In the genomic region with DNA sequence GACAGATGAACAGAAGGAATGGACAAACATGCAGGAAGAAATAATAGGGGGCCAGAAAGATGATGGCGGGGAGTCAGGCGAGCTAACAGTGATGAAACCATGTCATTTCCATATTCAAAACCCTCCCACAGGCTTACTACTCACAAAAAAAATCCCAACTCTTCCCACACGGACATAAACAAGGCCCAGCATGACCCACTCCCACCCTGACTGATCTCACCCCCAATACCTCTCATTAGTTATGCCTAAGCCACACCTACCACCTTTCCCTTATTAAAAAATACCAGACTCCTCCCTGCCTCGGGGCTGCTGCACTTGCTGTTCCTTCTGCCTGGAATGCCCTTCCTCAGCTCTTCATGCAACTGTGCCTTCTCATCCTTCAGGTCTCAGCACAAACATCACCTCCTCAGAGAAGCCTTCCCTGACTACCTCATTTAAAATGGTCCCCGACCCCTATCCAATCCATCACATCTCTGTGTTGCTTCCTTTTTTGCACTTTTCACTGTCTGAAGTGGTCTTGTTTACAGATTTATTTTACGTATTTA, we compare ENCODE assay signal across 2 cellular contexts.
TF ChIP-seq lines count a peak whose summit lies in the region.

No MANE protein-coding gene starts in this region.

TF ChIP-seq in H1, 55 proteins besides CTCF, POLR2A, EP300 and RAD21 (continued from another document):
- no peak for TF ChIP-seq RFX5 (IDR thresholded peaks at IDR 0.05; ENCODE audit: borderline replicate concordance, low read depth, low read length)
- TF ChIP-seq, protein P1, sequence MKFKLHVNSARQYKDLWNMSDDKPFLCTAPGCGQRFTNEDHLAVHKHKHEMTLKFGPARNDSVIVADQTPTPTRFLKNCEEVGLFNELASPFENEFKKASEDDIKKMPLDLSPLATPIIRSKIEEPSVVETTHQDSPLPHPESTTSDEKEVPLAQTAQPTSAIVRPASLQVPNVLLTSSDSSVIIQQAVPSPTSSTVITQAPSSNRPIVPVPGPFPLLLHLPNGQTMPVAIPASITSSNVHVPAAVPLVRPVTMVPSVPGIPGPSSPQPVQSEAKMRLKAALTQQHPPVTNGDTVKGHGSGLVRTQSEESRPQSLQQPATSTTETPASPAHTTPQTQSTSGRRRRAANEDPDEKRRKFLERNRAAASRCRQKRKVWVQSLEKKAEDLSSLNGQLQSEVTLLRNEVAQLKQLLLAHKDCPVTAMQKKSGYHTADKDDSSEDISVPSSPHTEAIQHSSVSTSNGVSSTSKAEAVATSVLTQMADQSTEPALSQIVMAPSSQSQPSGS (IDR thresholded peaks at IDR 0.05; ENCODE audit: low read length): no peak
- TF ChIP-seq BACH1 (IDR thresholded peaks at IDR 0.05; ENCODE audit: low read length): no peak
- no peak for TF ChIP-seq CBX8 (IDR thresholded peaks at IDR 0.05; ENCODE audit: borderline replicate concordance, low read depth, low read length)
- TF ChIP-seq PHF8 (conservative IDR thresholded peaks at IDR 0.05; ENCODE audit: low read depth, low read length): no peak
- no peak for TF ChIP-seq NRF1 (IDR thresholded peaks at IDR 0.05; ENCODE audit: low read depth, low read length)
- no peak for TF ChIP-seq NANOG (IDR thresholded peaks at IDR 0.05; ENCODE audit: insufficient read depth, low read depth, low read length, poor library complexity, severe bottlenecking)
- no peak for TF ChIP-seq TAF1 (IDR thresholded peaks at IDR 0.05; ENCODE audit: low read depth, low read length)
- TF ChIP-seq HDAC2 (IDR thresholded peaks at IDR 0.05; ENCODE audit: borderline replicate concordance in 1 of 2, low read depth in 2 of 2, low read length in 2 of 2): no peak
- TF ChIP-seq CREB1 (IDR thresholded peaks at IDR 0.05): no peak
- TF ChIP-seq SRF (IDR thresholded peaks at IDR 0.05; ENCODE audit: low read depth, low read length): no peak
- no peak for TF ChIP-seq KDM1A (IDR thresholded peaks at IDR 0.05; ENCODE audit: borderline replicate concordance, low read length)
- TF ChIP-seq YY1 (IDR thresholded peaks at IDR 0.05; ENCODE audit: low read depth, low read length): no peak
- TF ChIP-seq SIRT6 (IDR thresholded peaks at IDR 0.05; ENCODE audit: low read length): no peak

TF ChIP-seq in HEK293T, 16 proteins besides CTCF, POLR2A, EP300 and RAD21 (continued from another document):
- TF ChIP-seq, protein P2, sequence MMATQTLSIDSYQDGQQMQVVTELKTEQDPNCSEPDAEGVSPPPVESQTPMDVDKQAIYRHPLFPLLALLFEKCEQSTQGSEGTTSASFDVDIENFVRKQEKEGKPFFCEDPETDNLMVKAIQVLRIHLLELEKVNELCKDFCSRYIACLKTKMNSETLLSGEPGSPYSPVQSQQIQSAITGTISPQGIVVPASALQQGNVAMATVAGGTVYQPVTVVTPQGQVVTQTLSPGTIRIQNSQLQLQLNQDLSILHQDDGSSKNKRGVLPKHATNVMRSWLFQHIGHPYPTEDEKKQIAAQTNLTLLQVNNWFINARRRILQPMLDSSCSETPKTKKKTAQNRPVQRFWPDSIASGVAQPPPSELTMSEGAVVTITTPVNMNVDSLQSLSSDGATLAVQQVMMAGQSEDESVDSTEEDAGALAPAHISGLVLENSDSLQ (IDR thresholded peaks at IDR 0.05): no peak
- TF ChIP-seq ARNT (IDR thresholded peaks at IDR 0.05): no peak
- no peak for TF ChIP-seq FOXA1 (IDR thresholded peaks at IDR 0.05)
- TF ChIP-seq SUZ12 (IDR thresholded peaks at IDR 0.05): no peak
- TF ChIP-seq SP1 (IDR thresholded peaks at IDR 0.05): no peak
- no peak for TF ChIP-seq ZNF384 (IDR thresholded peaks at IDR 0.05)
- TF ChIP-seq L3MBTL2 (conservative IDR thresholded peaks at IDR 0.05): no peak
- no peak for TF ChIP-seq TARDBP (IDR thresholded peaks at IDR 0.05)
- TF ChIP-seq HDGF (IDR thresholded peaks at IDR 0.05; ENCODE audit: borderline replicate concordance): no peak
- no peak for TF ChIP-seq FOXM1 (IDR thresholded peaks at IDR 0.05; ENCODE audit: borderline replicate concordance)
- TF ChIP-seq FOXK2 (IDR thresholded peaks at IDR 0.05): no peak
